31 cellular contexts compared by ENCODE assay signal in genomic region chr11:27315816-27316215, GRCh38.
"Had no signal": no experiment of that assay in that cellular context is flagged by ENCODE, and none has a peak within 500 bp of the region (broad histone marks: within the 10 kb centered on the region; RNA-seq: fewer than 3 reads in every experiment).

No MANE protein-coding gene starts in this region.

- DNase-seq: cortex of kidney; effector memory CD8-positive, alpha-beta T cell; erythroblast; esophagus squamous epithelium; foreskin melanocyte; glutamatergic neuron; heart right ventricle; hippocampal formation; left cardiac atrium; left lung; mesenchymal stem cell; mucosa of descending colon; naive B cell; right lobe of liver; small intestine; stimulated activated CD4-positive, alpha-beta T cell treated with anti-CD3 and anti-CD28 coated beads, Interleukin-15, amount 100 ng/mL, for 24 hours; stimulated activated CD4-positive, alpha-beta T cell treated with anti-CD3 and anti-CD28 coated beads, Interleukin-2, amount 100 ng/mL, for 48 hours; stimulated activated naive B cell treated with anti-CD40 and anti-IgM and Interleukin-4, amounts not matched to agents 10 μg/mL and 1 μg/mL and 100 μg/mL, for 72 hours; transverse colon; upper lobe of right lung; uterus had no signal

- H3K27ac ChIP-seq: esophagus squamous epithelium, heart right ventricle, left lung, neutrophil, parathyroid adenoma, right lobe of liver, suprapubic skin, transverse colon, upper lobe of right lung, uterus had no signal

- H3K9me3 ChIP-seq: esophagus squamous epithelium, heart right ventricle, left lung, mucosa of descending colon, neutrophil, right lobe of liver, suprapubic skin, transverse colon, upper lobe of right lung, uterus had no signal

- H3K4me1 ChIP-seq: heart right ventricle, left lung, parathyroid adenoma, suprapubic skin, transverse colon, upper lobe of right lung, uterus had no signal

- H3K36me3 ChIP-seq: esophagus squamous epithelium, heart right ventricle, left lung, neutrophil, right lobe of liver, suprapubic skin, transverse colon, upper lobe of right lung, uterus had no signal

- H3K4me1 Mint-ChIP-seq: naive B cell; neural crest cell; stimulated activated naive B cell treated with anti-CD40 and anti-IgM and Interleukin-4, amounts not matched to agents 10 μg/mL and 1 μg/mL and 100 μg/mL, for 72 hours had no signal

- H3K36me3 Mint-ChIP-seq: naive B cell; natural killer cell treated with Interleukin-12 subunit alpha and Interleukin-12 subunit beta and Interleukin-15 and Interleukin-18, amount 100 ng/mL, for 72 hours; stimulated activated naive B cell treated with anti-CD40 and anti-IgM and Interleukin-4, amounts not matched to agents 10 μg/mL and 1 μg/mL and 100 μg/mL, for 72 hours had no signal

- H3K27ac Mint-ChIP-seq: effector memory CD8-positive, alpha-beta T cell; mesothelial cell of epicardium; naive B cell; natural killer cell treated with Interleukin-12 subunit alpha and Interleukin-12 subunit beta and Interleukin-15 and Interleukin-18, amount 100 ng/mL, for 72 hours; progenitor cell of endocrine pancreas; stimulated activated naive B cell treated with anti-CD40 and anti-IgM and Interleukin-4, amounts not matched to agents 10 μg/mL and 1 μg/mL and 100 μg/mL, for 72 hours; stimulated activated naive CD8-positive, alpha-beta T cell treated with anti-CD3 and anti-CD28 coated beads, Interleukin-15, Interleukin-2, amounts not matched to agents 100 ng/mL and 50 ng/mL, for 24 hours had no signal

- H3K4me3 ChIP-seq: esophagus squamous epithelium, heart right ventricle, left lung, mucosa of descending colon, right lobe of liver, suprapubic skin, transverse colon, upper lobe of right lung, uterus had no signal

- H3K4me3 Mint-ChIP-seq: effector memory CD8-positive, alpha-beta T cell; mesothelial cell of epicardium; naive B cell; natural killer cell treated with Interleukin-12 subunit alpha and Interleukin-12 subunit beta and Interleukin-15 and Interleukin-18, amount 100 ng/mL, for 72 hours; neural crest cell; stimulated activated naive B cell treated with anti-CD40 and anti-IgM and Interleukin-4, amounts not matched to agents 10 μg/mL and 1 μg/mL and 100 μg/mL, for 72 hours; stimulated activated naive CD8-positive, alpha-beta T cell treated with anti-CD3 and anti-CD28 coated beads, Interleukin-15, Interleukin-2, amounts not matched to agents 100 ng/mL and 50 ng/mL, for 24 hours had no signal

- H3K27me3 Mint-ChIP-seq: naive B cell, progenitor cell of endocrine pancreas had no signal

- FAIRE-seq: endometrium, islet of Langerhans, small intestine had no signal

- H3K27me3 ChIP-seq: esophagus squamous epithelium, heart right ventricle, left lung, neutrophil, right lobe of liver, suprapubic skin, transverse colon, upper lobe of right lung, uterus had no signal

- H3K9me3 Mint-ChIP-seq: effector memory CD8-positive, alpha-beta T cell; naive B cell; neural crest cell; stimulated activated naive B cell treated with anti-CD40 and anti-IgM and Interleukin-4, amounts not matched to agents 10 μg/mL and 1 μg/mL and 100 μg/mL, for 72 hours; stimulated activated naive CD8-positive, alpha-beta T cell treated with anti-CD3 and anti-CD28 coated beads, Interleukin-15, Interleukin-2, amounts not matched to agents 100 ng/mL and 50 ng/mL, for 24 hours had no signal
